Comparison of ENCODE assay signal across 29 cellular contexts in genomic region chr14:23428686-23429495, GRCh38. TPM values are rescaled to one million over a fixed set of nuclear protein-coding genes. Genes with fewer than 3 reads are reported as not detected.
DNase-seq lines count a peak whose midpoint lies in the region; ATAC-seq, FAIRE-seq and TF ChIP-seq lines count a peak whose summit lies in the region.
"Had no signal": no experiment of that assay in that cellular context is flagged by ENCODE, and none has a peak within 500 bp of the region (broad histone marks: within the 10 kb centered on the region; RNA-seq: fewer than 3 reads in every experiment).

No MANE protein-coding gene starts in this region.

- H3K27ac ChIP-seq in HepG2 (ENCODE audit: extremely low read length, insufficient read depth, low read length) (no peak overlapping the region), spleen (no peak overlapping the region)
- H3K27ac ChIP-seq: C4-2B had no signal

- no peak overlapping the region for H2AFZ ChIP-seq in HepG2 (ENCODE audit: low read length)
- H2AFZ ChIP-seq: GM23338 had no signal

- no peak for TF ChIP-seq EP300 in HepG2 (IDR thresholded peaks at IDR 0.05; ENCODE audit: low read depth in 2 of 2, low read length in 2 of 2)
- TF ChIP-seq EP300 in HepG2 (CRISPR knock-in tag; IDR thresholded peaks at IDR 0.05; ENCODE audit: borderline replicate concordance), result no peak

- in situ Hi-C loops in HepG2 (cut with HindIII; ENCODE audit: extremely low pct_ligation_motif_present, low pct_unique_long_range_greater_than_20kb), result no loop called here

- no peaks in the 10 kb centered on the region for H3K4me1 Mint-ChIP-seq in natural killer cell treated with Interleukin-12 subunit alpha and Interleukin-12 subunit beta and Interleukin-15 and Interleukin-18, amount 100 ng/mL, for 72 hours (ENCODE audit: low read depth in 2 of 2)
- H3K4me1 Mint-ChIP-seq in natural killer cell, result no peaks in the 10 kb centered on the region

- H3K36me3 Mint-ChIP-seq in natural killer cell treated with Interleukin-12 subunit alpha and Interleukin-12 subunit beta and Interleukin-15 and Interleukin-18, amount 100 ng/mL, for 72 hours, result no peaks in the 10 kb centered on the region
- H3K36me3 Mint-ChIP-seq in natural killer cell, result no peaks in the 10 kb centered on the region
- H3K36me3 Mint-ChIP-seq: CD8-positive, alpha-beta T cell had no signal

- DNase-seq in natural killer cell treated with Interleukin-12 subunit alpha and Interleukin-12 subunit beta and Interleukin-15 and Interleukin-18, amount 100 ng/mL, for 72 hours (ENCODE audit: low spot score), result peak; percentile 16
- DNase-seq in natural killer cell (no peak), HepG2 (ENCODE audit: low spot score) (no peak), spleen (peak; percentile 37), BE2C (no peak), NCI-H1092 treated with DMSO at 0.1 percent for 48 hours (lab: John Stamatoyannopoulos, UW) (no peak), dermis blood vessel endothelial cell (no peak)
- DNase-seq: CD8-positive, alpha-beta T cell; DMS79; EL; GDM1; H9; Karpas-422; NCI-H1105 treated with DMSO at 0.1 percent for 48 hours; NCI-H146; NCI-H1930; NCI-H2107; NCI-H446; NCI-H524 treated with DMSO at 0.1 percent for 48 hours; NCI-H774; SHP77 treated with DMSO at 0.1 percent for 48 hours had no signal

- intact Hi-C loops in natural killer cell (cut with micrococcal nuclease) (no loop called here), HepG2 (cut with micrococcal nuclease; ENCODE audit: unreplicated experiment) (no loop called here), spleen (cut with DNase I; ENCODE audit: low total_unique reads) (no loop called here)

- H3K79me2 ChIP-seq in HepG2 (ENCODE audit: insufficient read depth, low read length), result no peaks in the 10 kb centered on the region

- no peak overlapping the region for H3K27ac Mint-ChIP-seq in natural killer cell treated with Interleukin-12 subunit alpha and Interleukin-12 subunit beta and Interleukin-15 and Interleukin-18, amount 100 ng/mL, for 72 hours
- no peak overlapping the region for H3K27ac Mint-ChIP-seq in natural killer cell
- H3K27ac Mint-ChIP-seq: CD8-positive, alpha-beta T cell; GM23338; H9 had no signal

- no peak overlapping the region for H3K4me3 ChIP-seq in HepG2 (replicated peaks in 1 of 3; ENCODE audit: insufficient read depth in 1 of 3, low read depth in 2 of 3, low read length in 3 of 3)
- H3K4me3 ChIP-seq in spleen, result no peak overlapping the region
- no peak overlapping the region for H3K4me3 ChIP-seq in BE2C (ENCODE audit: low read depth, low read length)
- H3K4me3 ChIP-seq: GM12878, GM23338 had no signal

- no TSS peak for BruUV-seq in HepG2 (replicated peaks; lab: Mats Ljungman, UMichigan)

- no peak for TF ChIP-seq CTCF in natural killer cell (IDR thresholded peaks at IDR 0.05)
- no peak for TF ChIP-seq CTCF in HepG2 (CRISPR knock-in tag; IDR thresholded peaks at IDR 0.05)
- no peak for TF ChIP-seq CTCF in spleen (IDR thresholded peaks at IDR 0.05 in 8 of 11, conservative IDR thresholded peaks at IDR 0.05 in 3 of 11)
- no peak for TF ChIP-seq CTCF in BE2C (IDR thresholded peaks at IDR 0.05; ENCODE audit: low read depth, low read length)

- no peak overlapping the region for H3K4me3 Mint-ChIP-seq in natural killer cell treated with Interleukin-12 subunit alpha and Interleukin-12 subunit beta and Interleukin-15 and Interleukin-18, amount 100 ng/mL, for 72 hours
- no peak overlapping the region for H3K4me3 Mint-ChIP-seq in natural killer cell
- H3K4me3 Mint-ChIP-seq: CD8-positive, alpha-beta T cell; GM23338; H9 had no signal

- no peaks in the 10 kb centered on the region for H3K9me3 Mint-ChIP-seq in natural killer cell treated with Interleukin-12 subunit alpha and Interleukin-12 subunit beta and Interleukin-15 and Interleukin-18, amount 100 ng/mL, for 72 hours
- H3K9me3 Mint-ChIP-seq in natural killer cell, result no peaks in the 10 kb centered on the region
- H3K9me3 Mint-ChIP-seq: CD8-positive, alpha-beta T cell; H9 had no signal

- FAIRE-seq in HepG2 (lab: Jason Lieb, UNC), result peak; percentile 12
- FAIRE-seq: GM12878 had no signal

- peaks cover 14 to 26% of the 10 kb centered on the region in 2 donors for H3K27me3 Mint-ChIP-seq in natural killer cell treated with Interleukin-12 subunit alpha and Interleukin-12 subunit beta and Interleukin-15 and Interleukin-18, amount 100 ng/mL, for 72 hours
- peaks cover 8% of the 10 kb centered on the region in 2 donors for H3K27me3 Mint-ChIP-seq in natural killer cell (ENCODE audit: low read depth in 2 of 2)

- TF ChIP-seq RAD21 in HepG2 (CRISPR knock-in tag; IDR thresholded peaks at IDR 0.05), result no peak

- no peaks in the 10 kb centered on the region for H3K4me1 ChIP-seq in HepG2 (ENCODE audit: insufficient read depth, low read length)
- H3K4me1 ChIP-seq in spleen, result no peaks in the 10 kb centered on the region
- H3K4me1 ChIP-seq in BE2C, result no peaks in the 10 kb centered on the region
- H3K4me1 ChIP-seq: Caco-2 had no signal

- POLR2A ChIA-PET in HepG2 (lab: Yijun Ruan, JAX), result no interaction called here

- H3K4me2 ChIP-seq in HepG2 (ENCODE audit: low read depth, low read length), result no peak overlapping the region
- H3K4me2 ChIP-seq: GM23338 had no signal

- no peaks in the 10 kb centered on the region for H3K9me3 ChIP-seq in HepG2 (ENCODE audit: low read length)
- H3K9me3 ChIP-seq in spleen, result no peaks in the 10 kb centered on the region
- H3K9me3 ChIP-seq in BE2C, result no peaks in the 10 kb centered on the region
- H3K9me3 ChIP-seq: Caco-2 had no signal

- H3K36me3 ChIP-seq in HepG2 (replicated peaks in 1 of 2; ENCODE audit: control insufficient read depth in 1 of 2, insufficient read depth in 2 of 2, low read length in 2 of 2) (no peaks in the 10 kb centered on the region), spleen (no peaks in the 10 kb centered on the region), BE2C (no peaks in the 10 kb centered on the region)

- peaks cover 6 to 45% of the 10 kb centered on the region in 2 experiments for H3K27me3 ChIP-seq in HepG2 (ENCODE audit: control insufficient read depth in 1 of 2, insufficient read depth in 2 of 2, low read length in 2 of 2)
- H3K27me3 ChIP-seq in spleen (replicated peaks in 1 of 7), result peaks cover 0 to 12% (median 0%) of the 10 kb centered on the region in 7 donors
- H3K27me3 ChIP-seq in BE2C, result no peaks in the 10 kb centered on the region

- no peaks in the 10 kb centered on the region for H4K20me1 ChIP-seq in HepG2 (ENCODE audit: insufficient read depth, low read length)

- H3K9ac ChIP-seq in HepG2 (ENCODE audit: insufficient read depth, low read depth, low read length), result no peak overlapping the region

- CTCF ChIA-PET in HepG2 (lab: Yijun Ruan, JAX; ENCODE audit: low intra/inter-chr PET ratio, low total read pairs), result no interaction called here

- TF ChIP-seq POLR2A in HepG2 (IDR thresholded peaks at IDR 0.05; ENCODE audit: insufficient read depth in 1 of 2, low read depth in 2 of 2, low read length in 2 of 2) (no peak), spleen (IDR thresholded peaks at IDR 0.05) (no peak)

- 19% methylated on average over 13 of the region's 13 CpGs for WGBS in HepG2 (ENCODE audit: low lambda C conversion rate)
- 87 to 95% (median 88%) methylated on average over 11 to 13 of the region's 13 CpGs for WGBS in spleen, 5 donors

- no peak for ATAC-seq in natural killer cell treated with Interleukin-12 subunit alpha and Interleukin-12 subunit beta and Interleukin-15 and Interleukin-18, amount 100 ng/mL, for 72 hours
- ATAC-seq in natural killer cell (no peak), HepG2 (no peak)
- ATAC-seq: CD8-positive, alpha-beta T cell; GM12878; GM23338 had no signal

RNA-seq across cellular contexts. Expression of gene MYH7, which starts 6.6 kb away (rescaled TPM):
- total RNA-seq in natural killer cell treated with Interleukin-12 subunit alpha and Interleukin-12 subunit beta and Interleukin-15 and Interleukin-18, amount 100 ng/mL, for 72 hours, result not detected
- total RNA-seq in natural killer cell, result not detected
- 0.04 TPM in 1 of 2 replicates, not detected in the other for total RNA-seq in HepG2 (2016; rRNA removed; fragmentation: Illumina TruSeq; extraction: Trizol)
- total RNA-seq in HepG2 (2016; cell fraction: cytosol; rRNA removed; fragmentation: Illumina TruSeq; extraction: Trizol; ENCODE audit: low read depth), result not detected in 2 replicates
- total RNA-seq in HepG2 (2016; cell fraction: insoluble cytoplasmic fraction; rRNA removed; fragmentation: Illumina TruSeq; extraction: Trizol), result not detected in 2 replicates
- total RNA-seq in HepG2 (2016; cell fraction: membrane; rRNA removed; fragmentation: Illumina TruSeq; extraction: Trizol), result not detected in 2 replicates
- total RNA-seq in HepG2 (2016; cell fraction: nucleus; rRNA removed; fragmentation: Illumina TruSeq; extraction: Trizol), result 0.06 TPM in 1 of 2 replicates, not detected in the other
- 0.01 and 0.04 TPM in 2 replicates for polyA plus RNA-seq in HepG2 (2011; rRNA removed)
- 0.01 TPM in 2 replicates for polyA plus RNA-seq in HepG2 (2011; cell fraction: cytosol; rRNA removed)
- 0.02 and 0.08 TPM in 2 replicates for polyA plus RNA-seq in HepG2 (2011; cell fraction: nucleus; rRNA removed)
- polyA plus RNA-seq in HepG2 (2012), result 0.05 and 0.07 TPM in 2 replicates
- polyA plus RNA-seq in HepG2 (2016; cell fraction: cytosol; fragmentation: Illumina TruSeq; extraction: Trizol; ENCODE audit: low read depth), result not detected in 2 replicates
- polyA plus RNA-seq in HepG2 (2016; cell fraction: insoluble cytoplasmic fraction; fragmentation: Illumina TruSeq; extraction: Trizol; ENCODE audit: low read depth), result 0.04 and 0.05 TPM in 2 replicates
- polyA plus RNA-seq in HepG2 (2016; cell fraction: membrane; fragmentation: Illumina TruSeq; extraction: Trizol; ENCODE audit: low read depth), result not detected in 2 replicates
- polyA plus RNA-seq in HepG2 (2016; cell fraction: nucleus; fragmentation: Illumina TruSeq; extraction: Trizol; ENCODE audit: insufficient read depth, low read depth), result not detected in 2 replicates
- 0.28 TPM in 1 of 2 replicates, not detected in the other for polyA minus RNA-seq in HepG2 (2011; rRNA and poly(A)+ RNA removed; ENCODE audit: low replicate concordance)
- 0.10 TPM in 1 of 2 replicates, not detected in the other for polyA minus RNA-seq in HepG2 (2011; cell fraction: cytosol; rRNA and poly(A)+ RNA removed)
- polyA minus RNA-seq in HepG2 (2011; cell fraction: nucleus; rRNA and poly(A)+ RNA removed), result not detected in 2 replicates
- under 1 TPM in 1 of 7 donors, not detected in 6; 0.09 TPM for total RNA-seq in spleen
- under 1 TPM; 0.06 to 0.65 (median 0.12) TPM for polyA plus RNA-seq in spleen
- polyA plus RNA-seq in BE2C (2012; ENCODE audit: insufficient read depth, insufficient read length, low read depth), result 0.32 TPM
- total RNA-seq in dermis blood vessel endothelial cell, result not detected in 2 replicates
- total RNA-seq: A673; Caco-2; CD8-positive, alpha-beta T cell; GM23338; H9; HT-29; M059J; RPMI7951 had no signal
- polyA plus RNA-seq: GM23338 had no signal

RNA-seq across cellular contexts. Expression of gene MYH6, which starts 20.8 kb away (rescaled TPM):
- total RNA-seq in natural killer cell treated with Interleukin-12 subunit alpha and Interleukin-12 subunit beta and Interleukin-15 and Interleukin-18, amount 100 ng/mL, for 72 hours, result under 1 TPM in 1 of 2 donors, not detected in 1; 0.28 TPM
- total RNA-seq in natural killer cell (not detected), HepG2 (2016; rRNA removed; fragmentation: Illumina TruSeq; extraction: Trizol) (not detected in 2 replicates), spleen (under 1 TPM in 1 of 7 donors, not detected in 6; 0.82 TPM), dermis blood vessel endothelial cell (not detected in 2 replicates)
- not detected in 2 replicates for total RNA-seq in HepG2 (2016; cell fraction: cytosol; rRNA removed; fragmentation: Illumina TruSeq; extraction: Trizol; ENCODE audit: low read depth)
- total RNA-seq in HepG2 (2016; cell fraction: insoluble cytoplasmic fraction; rRNA removed; fragmentation: Illumina TruSeq; extraction: Trizol), result not detected in 2 replicates
- total RNA-seq in HepG2 (2016; cell fraction: membrane; rRNA removed; fragmentation: Illumina TruSeq; extraction: Trizol), result not detected in 2 replicates
- not detected in 2 replicates for total RNA-seq in HepG2 (2016; cell fraction: nucleus; rRNA removed; fragmentation: Illumina TruSeq; extraction: Trizol)
- polyA plus RNA-seq in HepG2 (2011; rRNA removed) (0.01 TPM in 1 of 2 replicates, not detected in the other), spleen (under 1 TPM; 0.35 to 0.44 (median 0.37) TPM)
- not detected in 2 replicates for polyA plus RNA-seq in HepG2 (2011; cell fraction: cytosol; rRNA removed)
- not detected in 2 replicates for polyA plus RNA-seq in HepG2 (2011; cell fraction: nucleus; rRNA removed)
- not detected in 2 replicates for polyA plus RNA-seq in HepG2 (2012)
- not detected in 2 replicates for polyA plus RNA-seq in HepG2 (2016; cell fraction: cytosol; fragmentation: Illumina TruSeq; extraction: Trizol; ENCODE audit: low read depth)
- not detected in 2 replicates for polyA plus RNA-seq in HepG2 (2016; cell fraction: insoluble cytoplasmic fraction; fragmentation: Illumina TruSeq; extraction: Trizol; ENCODE audit: low read depth)
- not detected in 2 replicates for polyA plus RNA-seq in HepG2 (2016; cell fraction: membrane; fragmentation: Illumina TruSeq; extraction: Trizol; ENCODE audit: low read depth)
- not detected in 2 replicates for polyA plus RNA-seq in HepG2 (2016; cell fraction: nucleus; fragmentation: Illumina TruSeq; extraction: Trizol; ENCODE audit: insufficient read depth, low read depth)
- polyA minus RNA-seq in HepG2 (2011; rRNA and poly(A)+ RNA removed; ENCODE audit: low replicate concordance), result not detected in 2 replicates
- not detected in 2 replicates for polyA minus RNA-seq in HepG2 (2011; cell fraction: cytosol; rRNA and poly(A)+ RNA removed)
- not detected in 2 replicates for polyA minus RNA-seq in HepG2 (2011; cell fraction: nucleus; rRNA and poly(A)+ RNA removed)
- not detected for polyA plus RNA-seq in BE2C (2012; ENCODE audit: insufficient read depth, insufficient read length, low read depth)
- total RNA-seq: A673; Caco-2; CD8-positive, alpha-beta T cell; GM12878; HT-29; M059J; RPMI7951 had no signal

RNA-seq across cellular contexts. Expression of gene NGDN, which starts 40.6 kb away (rescaled TPM):
- total RNA-seq in natural killer cell treated with Interleukin-12 subunit alpha and Interleukin-12 subunit beta and Interleukin-15 and Interleukin-18, amount 100 ng/mL, for 72 hours, result 10 to 100 TPM; 65.6 to 65.7 TPM
- total RNA-seq in natural killer cell (100 to 1,000 TPM; 110 to 136 (median 126) TPM), HepG2 (2016; rRNA removed; fragmentation: Illumina TruSeq; extraction: Trizol) (216 and 241 TPM in 2 replicates), spleen (10 to 100 TPM; 32.7 to 62.7 (median 40.0) TPM), dermis blood vessel endothelial cell (42.5 and 61.8 TPM in 2 replicates)
- 81.7 and 93.0 TPM in 2 replicates for total RNA-seq in HepG2 (2016; cell fraction: cytosol; rRNA removed; fragmentation: Illumina TruSeq; extraction: Trizol; ENCODE audit: low read depth)
- total RNA-seq in HepG2 (2016; cell fraction: insoluble cytoplasmic fraction; rRNA removed; fragmentation: Illumina TruSeq; extraction: Trizol), result 225 and 237 TPM in 2 replicates
- 66.4 and 83.1 TPM in 2 replicates for total RNA-seq in HepG2 (2016; cell fraction: membrane; rRNA removed; fragmentation: Illumina TruSeq; extraction: Trizol)
- total RNA-seq in HepG2 (2016; cell fraction: nucleus; rRNA removed; fragmentation: Illumina TruSeq; extraction: Trizol), result 177 and 204 TPM in 2 replicates
- polyA plus RNA-seq in HepG2 (2011; rRNA removed) (131 and 154 TPM in 2 replicates), spleen (10 to 100 TPM; 39.6 to 48.5 (median 40.6) TPM)
- 82.4 and 111 TPM in 2 replicates for polyA plus RNA-seq in HepG2 (2011; cell fraction: cytosol; rRNA removed)
- 104 and 123 TPM in 2 replicates for polyA plus RNA-seq in HepG2 (2011; cell fraction: nucleus; rRNA removed)
- polyA plus RNA-seq in HepG2 (2012), result 117 and 133 TPM in 2 replicates
- polyA plus RNA-seq in HepG2 (2016; cell fraction: cytosol; fragmentation: Illumina TruSeq; extraction: Trizol; ENCODE audit: low read depth), result 21.2 and 22.9 TPM in 2 replicates
- 196 and 227 TPM in 2 replicates for polyA plus RNA-seq in HepG2 (2016; cell fraction: insoluble cytoplasmic fraction; fragmentation: Illumina TruSeq; extraction: Trizol; ENCODE audit: low read depth)
- 27.9 and 28.0 TPM in 2 replicates for polyA plus RNA-seq in HepG2 (2016; cell fraction: membrane; fragmentation: Illumina TruSeq; extraction: Trizol; ENCODE audit: low read depth)
- polyA plus RNA-seq in HepG2 (2016; cell fraction: nucleus; fragmentation: Illumina TruSeq; extraction: Trizol; ENCODE audit: insufficient read depth, low read depth), result 212 and 217 TPM in 2 replicates
- polyA minus RNA-seq in HepG2 (2011; rRNA and poly(A)+ RNA removed; ENCODE audit: low replicate concordance), result 23.6 and 38.1 TPM in 2 replicates
- polyA minus RNA-seq in HepG2 (2011; cell fraction: cytosol; rRNA and poly(A)+ RNA removed), result 48.0 and 49.4 TPM in 2 replicates
- polyA minus RNA-seq in HepG2 (2011; cell fraction: nucleus; rRNA and poly(A)+ RNA removed), result 243 and 292 TPM in 2 replicates
- polyA plus RNA-seq in BE2C (2012; ENCODE audit: insufficient read depth, insufficient read length, low read depth), result 115 TPM

RNA-seq across cellular contexts. Expression of gene CMTM5, which starts 52.0 kb away (rescaled TPM):
- total RNA-seq in natural killer cell treated with Interleukin-12 subunit alpha and Interleukin-12 subunit beta and Interleukin-15 and Interleukin-18, amount 100 ng/mL, for 72 hours, result not detected
- total RNA-seq in natural killer cell (1 to 10 TPM in 2 of 3 donors, not detected in 1; 2.9 to 4.5 TPM), HepG2 (2016; rRNA removed; fragmentation: Illumina TruSeq; extraction: Trizol) (not detected in 2 replicates), spleen (10 to 100 TPM in 1 of 7 donors, 1 to 10 TPM in 6; 2.1 to 13.0 (median 4.3) TPM), dermis blood vessel endothelial cell (not detected in 2 replicates)
- total RNA-seq in HepG2 (2016; cell fraction: cytosol; rRNA removed; fragmentation: Illumina TruSeq; extraction: Trizol; ENCODE audit: low read depth), result not detected in 2 replicates
- total RNA-seq in HepG2 (2016; cell fraction: insoluble cytoplasmic fraction; rRNA removed; fragmentation: Illumina TruSeq; extraction: Trizol), result not detected in 2 replicates
- total RNA-seq in HepG2 (2016; cell fraction: membrane; rRNA removed; fragmentation: Illumina TruSeq; extraction: Trizol), result not detected in 2 replicates
- total RNA-seq in HepG2 (2016; cell fraction: nucleus; rRNA removed; fragmentation: Illumina TruSeq; extraction: Trizol), result not detected in 2 replicates
- polyA plus RNA-seq in HepG2 (2011; rRNA removed) (not detected in 2 replicates), spleen (1 to 10 TPM; 1.3 to 4.1 (median 2.7) TPM)
- not detected in 2 replicates for polyA plus RNA-seq in HepG2 (2011; cell fraction: cytosol; rRNA removed)
- not detected in 2 replicates for polyA plus RNA-seq in HepG2 (2011; cell fraction: nucleus; rRNA removed)
- not detected in 2 replicates for polyA plus RNA-seq in HepG2 (2012)
- polyA plus RNA-seq in HepG2 (2016; cell fraction: cytosol; fragmentation: Illumina TruSeq; extraction: Trizol; ENCODE audit: low read depth), result not detected in 2 replicates
- not detected in 2 replicates for polyA plus RNA-seq in HepG2 (2016; cell fraction: insoluble cytoplasmic fraction; fragmentation: Illumina TruSeq; extraction: Trizol; ENCODE audit: low read depth)
- polyA plus RNA-seq in HepG2 (2016; cell fraction: membrane; fragmentation: Illumina TruSeq; extraction: Trizol; ENCODE audit: low read depth), result not detected in 2 replicates
- polyA plus RNA-seq in HepG2 (2016; cell fraction: nucleus; fragmentation: Illumina TruSeq; extraction: Trizol; ENCODE audit: insufficient read depth, low read depth), result not detected in 2 replicates
- polyA minus RNA-seq in HepG2 (2011; rRNA and poly(A)+ RNA removed; ENCODE audit: low replicate concordance), result not detected in 2 replicates
- not detected in 2 replicates for polyA minus RNA-seq in HepG2 (2011; cell fraction: cytosol; rRNA and poly(A)+ RNA removed)
- polyA minus RNA-seq in HepG2 (2011; cell fraction: nucleus; rRNA and poly(A)+ RNA removed), result not detected in 2 replicates
- polyA plus RNA-seq in BE2C (2012; ENCODE audit: insufficient read depth, insufficient read length, low read depth), result not detected
- total RNA-seq: A673; Caco-2; CD8-positive, alpha-beta T cell; GM12878; H9; HT-29; M059J had no signal
- polyA plus RNA-seq: GM12878, GM23338 had no signal

RNA-seq across cellular contexts. Expression of gene IL25, which starts 56.3 kb away (rescaled TPM):
- total RNA-seq in natural killer cell treated with Interleukin-12 subunit alpha and Interleukin-12 subunit beta and Interleukin-15 and Interleukin-18, amount 100 ng/mL, for 72 hours, result not detected
- total RNA-seq in natural killer cell, result not detected
- not detected in 2 replicates for total RNA-seq in HepG2 (2016; rRNA removed; fragmentation: Illumina TruSeq; extraction: Trizol)
- total RNA-seq in HepG2 (2016; cell fraction: cytosol; rRNA removed; fragmentation: Illumina TruSeq; extraction: Trizol; ENCODE audit: low read depth), result not detected in 2 replicates
- total RNA-seq in HepG2 (2016; cell fraction: insoluble cytoplasmic fraction; rRNA removed; fragmentation: Illumina TruSeq; extraction: Trizol), result not detected in 2 replicates
- not detected in 2 replicates for total RNA-seq in HepG2 (2016; cell fraction: membrane; rRNA removed; fragmentation: Illumina TruSeq; extraction: Trizol)
- not detected in 2 replicates for total RNA-seq in HepG2 (2016; cell fraction: nucleus; rRNA removed; fragmentation: Illumina TruSeq; extraction: Trizol)
- polyA plus RNA-seq in HepG2 (2011; rRNA removed), result not detected in 2 replicates
- not detected in 2 replicates for polyA plus RNA-seq in HepG2 (2011; cell fraction: cytosol; rRNA removed)
- polyA plus RNA-seq in HepG2 (2011; cell fraction: nucleus; rRNA removed), result not detected in 2 replicates
- polyA plus RNA-seq in HepG2 (2012), result not detected in 2 replicates
- not detected in 2 replicates for polyA plus RNA-seq in HepG2 (2016; cell fraction: cytosol; fragmentation: Illumina TruSeq; extraction: Trizol; ENCODE audit: low read depth)
- polyA plus RNA-seq in HepG2 (2016; cell fraction: insoluble cytoplasmic fraction; fragmentation: Illumina TruSeq; extraction: Trizol; ENCODE audit: low read depth), result not detected in 2 replicates
- not detected in 2 replicates for polyA plus RNA-seq in HepG2 (2016; cell fraction: membrane; fragmentation: Illumina TruSeq; extraction: Trizol; ENCODE audit: low read depth)
- polyA plus RNA-seq in HepG2 (2016; cell fraction: nucleus; fragmentation: Illumina TruSeq; extraction: Trizol; ENCODE audit: insufficient read depth, low read depth), result not detected in 2 replicates
- not detected in 2 replicates for polyA minus RNA-seq in HepG2 (2011; rRNA and poly(A)+ RNA removed; ENCODE audit: low replicate concordance)
- not detected in 2 replicates for polyA minus RNA-seq in HepG2 (2011; cell fraction: cytosol; rRNA and poly(A)+ RNA removed)
- not detected in 2 replicates for polyA minus RNA-seq in HepG2 (2011; cell fraction: nucleus; rRNA and poly(A)+ RNA removed)
- not detected for total RNA-seq in spleen
- not detected for polyA plus RNA-seq in spleen
- polyA plus RNA-seq in BE2C (2012; ENCODE audit: insufficient read depth, insufficient read length, low read depth), result not detected
- total RNA-seq in dermis blood vessel endothelial cell, result not detected in 2 replicates
- total RNA-seq: A673; Caco-2; CD8-positive, alpha-beta T cell; GM12878; GM23338; H9; HT-29; M059J; RPMI7951 had no signal
- polyA plus RNA-seq: GM12878, GM23338 had no signal

Comparison
In these comparisons a context has a peak if more than half of its experiments do, and no peak if none do; other contexts are left out.
1. DNase-seq: peak in natural killer cell treated with Interleukin-12 subunit alpha and Interleukin-12 subunit beta and Interleukin-15 and Interleukin-18, amount 100 ng/mL, for 72 hours (single experiment) and spleen (single experiment); none in natural killer cell (single experiment), HepG2 (single experiment), BE2C (single experiment), NCI-H1092 treated with DMSO at 0.1 percent for 48 hours (single experiment) and dermis blood vessel endothelial cell (single experiment).